21 cellular contexts compared by ENCODE assay signal in genomic region chr12:62372134-62372533, GRCh38.
"Had no signal": no experiment of that assay in that cellular context is flagged by ENCODE, and none has a peak within 500 bp of the region (broad histone marks: within the 10 kb centered on the region; RNA-seq: fewer than 3 reads in every experiment).

No MANE protein-coding gene starts in this region.

- H3K27me3 ChIP-seq: esophagus squamous epithelium, left lung, neural progenitor cell, ovary, sigmoid colon had no signal

- H2AFZ ChIP-seq: neural progenitor cell had no signal

- ATAC-seq: effector memory CD8-positive, alpha-beta T cell; left lung; natural killer cell treated with Interleukin-12 subunit alpha and Interleukin-12 subunit beta and Interleukin-15 and Interleukin-18, amount 100 ng/mL, for 72 hours had no signal

- H3K4me3 ChIP-seq: esophagus squamous epithelium, left lung, lung, neural progenitor cell, ovary, sigmoid colon had no signal

- DNase-seq: cerebellar nuclear complex; effector memory CD8-positive, alpha-beta T cell; esophagus squamous epithelium; foreskin fibroblast; head of caudate nucleus; hypothalamus; kidney glomerular epithelial cell; left lung; mesenchymal stem cell; midbrain; nucleus accumbens; ovary; retina; sigmoid colon; small intestine; stimulated activated CD4-positive, alpha-beta T cell treated with anti-CD3 and anti-CD28 coated beads, Interleukin-2, amount 100 ng/mL, for 48 hours; stimulated activated naive CD4-positive, alpha-beta T cell treated with Interleukin-2 at 50 U/mL for 16 hours had no signal

- H3K9me3 ChIP-seq: esophagus squamous epithelium, left lung, ovary, sigmoid colon had no signal

- H3K36me3 ChIP-seq: neural progenitor cell, ovary, sigmoid colon had no signal

- H3K4me1 ChIP-seq: esophagus squamous epithelium, neural progenitor cell had no signal

- H3K4me2 ChIP-seq: neural progenitor cell had no signal

- H3K27ac ChIP-seq: epithelial cell of prostate, esophagus squamous epithelium, left lung, neural progenitor cell, ovary, sigmoid colon had no signal

- H3K9ac ChIP-seq: neural progenitor cell had no signal
